9 cellular contexts compared by ENCODE assay signal in the genomic region with DNA sequence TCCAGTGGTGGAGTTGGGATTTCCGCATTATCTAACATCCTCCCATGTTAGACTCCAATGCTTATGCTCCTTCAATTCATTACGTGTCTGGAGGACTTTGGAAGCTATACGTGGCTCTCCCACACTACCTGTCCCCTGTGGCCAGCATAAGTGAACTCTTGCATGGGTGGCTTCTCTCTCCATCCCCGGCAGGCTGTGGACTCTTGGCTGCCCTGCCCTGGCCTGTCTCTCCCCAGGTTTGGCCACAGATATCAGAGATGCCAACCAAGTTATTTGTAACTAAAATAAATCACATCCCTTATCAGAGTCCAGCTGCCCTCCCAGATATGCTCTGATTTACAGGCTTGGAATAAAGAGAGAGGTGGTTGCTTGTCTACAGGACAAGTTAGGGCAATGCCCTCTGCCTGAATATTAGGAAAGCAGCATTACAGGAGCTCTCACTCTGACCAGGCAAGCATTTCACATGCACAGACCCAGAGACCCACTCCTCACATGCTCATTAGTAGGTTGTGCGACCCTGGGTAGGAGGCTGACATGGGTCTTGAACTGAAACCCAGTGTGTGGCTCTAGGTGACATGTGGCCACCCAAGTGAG. TPM values are rescaled to one million over a fixed set of nuclear protein-coding genes. Genes with fewer than 3 reads are reported as not detected.
A peak's percentile ranks its signal among the peaks of the same experiment; 100 is the strongest.
DNase-seq lines count a peak whose midpoint lies in the region; FAIRE-seq and TF ChIP-seq lines count a peak whose summit lies in the region.
"Had no signal": no experiment of that assay in that cellular context is flagged by ENCODE, and none has a peak within 500 bp of the region (broad histone marks: within the 10 kb centered on the region; RNA-seq: fewer than 3 reads in every experiment).

No MANE protein-coding gene starts in this region.

- H3K27ac Mint-ChIP-seq in CD14-positive monocyte (peak overlapping the region; percentile 84 to 98 (median 87)), MCF 10A (ENCODE audit: low read depth, unreplicated experiment) (peak overlapping the region; percentile 73)

- H3K4me3 Mint-ChIP-seq in CD14-positive monocyte: peak overlapping the region; percentile 64 to 73
- peak overlapping the region; percentile 64 for H3K4me3 Mint-ChIP-seq in MCF 10A (ENCODE audit: unreplicated experiment)

- H3K27me3 ChIP-seq in KMS-11 (ENCODE audit: insufficient read depth, low read depth) (peaks cover 21% of the 10 kb centered on the region), osteoblast (ENCODE audit: insufficient read depth, low read length) (no peaks in the 10 kb centered on the region)

- no peaks in the 10 kb centered on the region for H3K9me3 ChIP-seq in osteoblast (ENCODE audit: low read depth, low read length)

- TSS peak; percentile 41 for BruUV-seq in MCF 10A (replicated peaks; lab: Mats Ljungman, UMichigan)

- H3K9ac ChIP-seq in KMS-11: 0 out of 2 replicates have a peak overlapping the region, but pooled peaks have one; percentile 30

- peaks cover 56 to 76% of the 10 kb centered on the region in 2 donors for H3K36me3 Mint-ChIP-seq in CD14-positive monocyte
- H3K36me3 Mint-ChIP-seq in MCF 10A (ENCODE audit: insufficient read depth, unreplicated experiment): peaks cover 11% of the 10 kb centered on the region

- H4K20me1 ChIP-seq in KMS-11 (ENCODE audit: insufficient read depth) (no peaks in the 10 kb centered on the region), osteoblast (ENCODE audit: insufficient read depth, low read length) (peaks cover 71% of the 10 kb centered on the region)

- no peak for FAIRE-seq in RCC 7860 (lab: Jason Lieb, UNC)

- peak overlapping the region; percentile 61 for H3K27ac ChIP-seq in KMS-11
- peak overlapping the region; percentile 83 for H3K27ac ChIP-seq in osteoblast (ENCODE audit: low read depth, low read length)

- H3K4me1 Mint-ChIP-seq in CD14-positive monocyte: peaks cover 71% of the 10 kb centered on the region
- H3K4me1 Mint-ChIP-seq in MCF 10A (ENCODE audit: insufficient read depth, unreplicated experiment): peaks cover 57% of the 10 kb centered on the region

- DNase-seq in CD14-positive monocyte (ENCODE audit: low spot score): no peak
- DNase-seq in MCF 10A (ENCODE audit: unreplicated experiment): peak; percentile 39
- DNase-seq in osteoblast (ENCODE audit: insufficient read length, low spot score, missing footprints): no peak
- DNase-seq in SW480 (ENCODE audit: low spot score): no peak
- DNase-seq in LoVo (ENCODE audit: low spot score): no peak
- no peak for DNase-seq in DMS114 treated with DMSO at 0.1 percent for 48 hours (lab: John Stamatoyannopoulos, UW; ENCODE audit: unreplicated experiment)
- DNase-seq in RCC 7860 (ENCODE audit: low spot score): no peak
- DNase-seq: NCI-H510A treated with DMSO at 0.1 percent for 48 hours had no signal

- H3K9me3 Mint-ChIP-seq in CD14-positive monocyte (peaks cover 0 to 3% (median 0%) of the 10 kb centered on the region in 7 donors), MCF 10A (ENCODE audit: unreplicated experiment) (no peaks in the 10 kb centered on the region)

- CTCF ChIA-PET in MCF 10A (lab: Yijun Ruan, JAX): interaction anchor here (0.6 to 1.5 kb wide), 6 partner anchors 16 to 226 kb away, joined by 3 to 6 read pairs (median 3); no protein-coding TSS in a partner anchor

- POLR2A ChIA-PET in MCF 10A (lab: Yijun Ruan, JAX): interaction anchor here (0.8 to 8.4 kb wide), 16 partner anchors 9 to 810 kb away, joined by 3 to 233 read pairs (median 6); no protein-coding TSS in a partner anchor

- H3K27me3 Mint-ChIP-seq in CD14-positive monocyte (ENCODE audit: low read depth in 3 of 3) (no peaks in the 10 kb centered on the region), MCF 10A (ENCODE audit: insufficient read depth, unreplicated experiment) (no peaks in the 10 kb centered on the region)

- no peak overlapping the region for H2AFZ ChIP-seq in KMS-11 (ENCODE audit: low read depth)
- H2AFZ ChIP-seq in osteoblast (ENCODE audit: low read length): no peak overlapping the region

- H3K36me3 ChIP-seq in KMS-11 (ENCODE audit: insufficient read depth) (no peaks in the 10 kb centered on the region), osteoblast (ENCODE audit: insufficient read depth, low read length) (peaks cover 24% of the 10 kb centered on the region)

- H3K4me2 ChIP-seq in KMS-11 (peak overlapping the region; percentile 91), osteoblast (ENCODE audit: insufficient read depth, low read length) (peak overlapping the region; percentile 89)

- peaks cover 53% of the 10 kb centered on the region for H3K4me1 ChIP-seq in KMS-11 (ENCODE audit: low read depth, poor library complexity, severe bottlenecking)
- peaks cover 65% of the 10 kb centered on the region for H3K4me1 ChIP-seq in osteoblast (ENCODE audit: insufficient read depth, low read length)

- H3K4me3 ChIP-seq in KMS-11 (IDR thresholded peaks at IDR 0.05; ENCODE audit: insufficient read depth, low read depth, low read length) (no peak overlapping the region), osteoblast (ENCODE audit: insufficient read depth, low read length) (peak overlapping the region; percentile 47)

- no peaks in the 10 kb centered on the region for H3K79me2 ChIP-seq in KMS-11 (ENCODE audit: insufficient read depth, low read depth)
- H3K79me2 ChIP-seq in osteoblast (ENCODE audit: insufficient read depth, low read length): peaks cover 97% of the 10 kb centered on the region

- intact Hi-C loops in CD14-positive monocyte (cut with micrococcal nuclease) (loop anchor here (5.0 to 10.0 kb wide), 4 partner anchors 146 to 241 kb away; no protein-coding TSS in a partner anchor), MCF 10A (cut with micrococcal nuclease) (loop anchor here (1.0 to 5.0 kb wide), 7 partner anchors 23 to 244 kb away; no protein-coding TSS in a partner anchor)

- TF ChIP-seq CTCF in CD14-positive monocyte (IDR thresholded peaks at IDR 0.05) (no peak), KMS-11 (conservative IDR thresholded peaks at IDR 0.05; ENCODE audit: low read depth, low read length) (no peak), MCF 10A (IDR thresholded peaks at IDR 0.05; ENCODE audit: unreplicated experiment) (no peak), osteoblast (IDR thresholded peaks at IDR 0.05; ENCODE audit: extremely low read depth, low read depth, low read length) (no peak)

RNA-seq across cellular contexts. Expression of a gene that starts 4.6 kb away (rescaled TPM):
- polyA plus RNA-seq in CD14-positive monocyte: 100 to 1,000 TPM; 415 to 531 TPM
- total RNA-seq in MCF 10A (2022): 323 and 446 TPM in 2 replicates
- total RNA-seq in osteoblast: 238 and 268 TPM in 2 replicates
